ENCODE assay signal across 9 cellular contexts in the genomic region with DNA sequence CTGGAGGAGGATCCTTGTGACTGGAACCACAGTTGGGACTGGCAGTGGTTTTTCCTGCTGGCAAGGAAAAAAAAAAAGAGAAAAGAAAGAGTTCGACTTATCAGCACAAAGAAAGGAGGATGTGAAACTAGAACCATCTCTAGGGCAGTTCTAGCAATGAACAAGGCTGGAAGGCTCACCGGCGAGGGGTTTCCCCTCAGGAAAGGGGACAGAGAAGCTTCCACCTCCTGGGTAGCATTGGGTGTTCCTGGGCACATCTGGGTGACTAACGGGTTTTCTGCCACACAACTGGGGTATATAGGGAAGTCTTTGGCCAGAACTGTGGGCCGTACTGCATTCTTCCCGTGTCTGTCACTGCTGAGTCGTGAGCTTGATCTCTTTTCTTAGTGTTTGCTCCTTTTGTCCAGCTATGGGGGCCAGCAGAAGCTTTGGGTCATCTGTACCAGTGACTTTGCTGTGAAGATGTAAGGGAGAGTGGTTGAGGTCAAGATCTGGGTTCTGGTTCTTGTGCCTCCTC.
A peak's percentile ranks its signal among the peaks of the same experiment; 100 is the strongest.
DNase-seq lines count a peak whose midpoint lies in the region; ATAC-seq and TF ChIP-seq lines count a peak whose summit lies in the region.
"Had no signal": no experiment of that assay in that cellular context is flagged by ENCODE, and none has a peak within 500 bp of the region (broad histone marks: within the 10 kb centered on the region; RNA-seq: fewer than 3 reads in every experiment).

No MANE protein-coding gene starts in this region.

- H3K4me3 ChIP-seq in AG04450 (ENCODE audit: low read depth, low read length): no peak overlapping the region

- no peak for TF ChIP-seq CTCF in AG04450 (IDR thresholded peaks at IDR 0.05; ENCODE audit: low read depth, low read length)

- ATAC-seq in GM19043 (IDR thresholded peaks at IDR 0.05; ENCODE audit: low read depth, unreplicated experiment) (peak; percentile 77), HG03095 (IDR thresholded peaks at IDR 0.05; ENCODE audit: unreplicated experiment) (peak; percentile 90), SK-N-SH treated with all-trans-retinoic acid at 6 μM for 48 hours (peak; percentile 11; the same call in 1 of the 3 replicates)
- ATAC-seq: right cardiac atrium had no signal

- no peaks in the 10 kb centered on the region for H3K9me3 ChIP-seq in AG04450 (ENCODE audit: control insufficient read depth, insufficient read depth, low read length)

- POLR2A ChIA-PET in AG04450 (lab: Yijun Ruan, JAX): interaction anchor here (0.7 kb wide), 1 partner anchor 254 kb away, joined by 3 read pairs; no protein-coding TSS in a partner anchor

- DNase-seq in AG04450 (ENCODE audit: low read depth, low spot score) (no peak), hepatic stellate cell (ENCODE audit: low spot score) (peak; percentile 46), NCI-H526 treated with DMSO at 0.1 percent for 48 hours (lab: John Stamatoyannopoulos, UW) (no peak), NCI-H524 (lab: John Stamatoyannopoulos, UW) (no peak), dedifferentiated amniotic fluid mesenchymal stem cell (ENCODE audit: extremely low spot score) (no peak)

- CTCF ChIA-PET in AG04450 (lab: Charles Lee): interaction anchor here (0.5 to 9.4 kb wide), 11 partner anchors 9 to 254 kb away, joined by 3 to 315 read pairs (median 7); no protein-coding TSS in a partner anchor

- no peaks in the 10 kb centered on the region for H3K27me3 ChIP-seq in AG04450 (ENCODE audit: control insufficient read depth, insufficient read depth, low read length)

- H3K27ac ChIP-seq in AG04450 (ENCODE audit: low read depth, low read length): peak overlapping the region; percentile 39

TF ChIP-seq in SK-N-SH treated with all-trans-retinoic acid at 6 μM for 48 hours, 23 proteins besides CTCF, POLR2A, EP300 and RAD21:
- TF ChIP-seq OSR1 (CRISPR knock-in tag; IDR thresholded peaks at IDR 0.05): no peak
- no peak for TF ChIP-seq ZNF565 (CRISPR knock-in tag; conservative IDR thresholded peaks at IDR 0.05; ENCODE audit: low read depth)
- TF ChIP-seq ZFP3 (CRISPR knock-in tag; IDR thresholded peaks at IDR 0.05): no peak
- TF ChIP-seq ARNTL (CRISPR knock-in tag; IDR thresholded peaks at IDR 0.05; ENCODE audit: borderline replicate concordance, low read depth): no peak
- TF ChIP-seq RARB (CRISPR knock-in tag; IDR thresholded peaks at IDR 0.05): no peak
- no peak for TF ChIP-seq PPARA (CRISPR knock-in tag; IDR thresholded peaks at IDR 0.05; ENCODE audit: borderline replicate concordance)
- no peak for TF ChIP-seq ISL1 (CRISPR knock-in tag; IDR thresholded peaks at IDR 0.05)
- TF ChIP-seq, protein P1, sequence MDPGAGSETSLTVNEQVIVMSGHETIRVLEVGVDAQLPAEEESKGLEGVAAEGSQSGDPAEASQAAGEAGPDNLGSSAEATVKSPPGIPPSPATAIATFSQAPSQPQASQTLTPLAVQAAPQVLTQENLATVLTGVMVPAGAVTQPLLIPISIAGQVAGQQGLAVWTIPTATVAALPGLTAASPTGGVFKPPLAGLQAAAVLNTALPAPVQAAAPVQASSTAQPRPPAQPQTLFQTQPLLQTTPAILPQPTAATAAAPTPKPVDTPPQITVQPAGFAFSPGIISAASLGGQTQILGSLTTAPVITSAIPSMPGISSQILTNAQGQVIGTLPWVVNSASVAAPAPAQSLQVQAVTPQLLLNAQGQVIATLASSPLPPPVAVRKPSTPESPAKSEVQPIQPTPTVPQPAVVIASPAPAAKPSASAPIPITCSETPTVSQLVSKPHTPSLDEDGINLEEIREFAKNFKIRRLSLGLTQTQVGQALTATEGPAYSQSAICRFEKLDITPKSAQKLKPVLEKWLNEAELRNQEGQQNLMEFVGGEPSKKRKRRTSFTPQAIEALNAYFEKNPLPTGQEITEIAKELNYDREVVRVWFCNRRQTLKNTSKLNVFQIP (CRISPR knock-in tag; IDR thresholded peaks at IDR 0.05; ENCODE audit: borderline replicate concordance, low read depth): no peak
- no peak for TF ChIP-seq TOX (CRISPR knock-in tag; IDR thresholded peaks at IDR 0.05; ENCODE audit: borderline replicate concordance)
- TF ChIP-seq ESRRG (CRISPR knock-in tag; IDR thresholded peaks at IDR 0.05): no peak
- TF ChIP-seq ZNF8 (CRISPR knock-in tag; IDR thresholded peaks at IDR 0.05): no peak

Comparison
In these comparisons a context has a peak if more than half of its experiments do, and no peak if none do; other contexts are left out.
1. ATAC-seq: peak in every context shown above with its lines; median percentile 90 in HG03095; 77 in GM19043; 11 in SK-N-SH treated with all-trans-retinoic acid at 6 μM for 48 hours.